Comparison of ENCODE assay signal across 8 cellular contexts in the genomic region with DNA sequence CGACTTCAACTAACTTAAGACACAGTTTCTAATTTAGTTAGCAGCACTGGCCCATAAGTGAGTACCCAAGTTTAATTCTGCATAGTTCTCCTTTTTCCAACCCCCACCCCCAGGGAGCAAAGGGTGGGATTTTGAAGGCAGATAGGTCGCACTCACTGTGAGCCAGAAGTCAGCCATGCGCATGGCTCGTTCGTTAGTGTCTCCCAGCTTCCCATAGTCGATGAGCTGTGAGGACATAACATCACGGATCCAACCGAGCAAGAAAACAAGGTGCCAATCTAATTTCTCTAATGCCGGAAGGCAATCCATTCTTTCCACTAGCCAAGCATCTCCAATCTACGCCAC. TPM values are rescaled to one million over a fixed set of nuclear protein-coding genes. Genes with fewer than 3 reads are reported as not detected.
DNase-seq lines count a peak whose midpoint lies in the region; ATAC-seq and TF ChIP-seq lines count a peak whose summit lies in the region.

No MANE protein-coding gene starts in this region.

- peaks cover 23% of the 10 kb centered on the region for H3K4me1 ChIP-seq in lower lobe of right lung
- H3K4me1 ChIP-seq in urinary bladder (ENCODE audit: insufficient read depth): no peaks in the 10 kb centered on the region

- H3K4me3 ChIP-seq in lower lobe of right lung (peak overlapping the region; percentile 89), urinary bladder (ENCODE audit: low read depth, low read length) (peak overlapping the region; percentile 54)

- peaks cover 30% of the 10 kb centered on the region for H3K36me3 Mint-ChIP-seq in brain

- TF ChIP-seq CTCF in brain (conservative IDR thresholded peaks at IDR 0.05): no peak
- no peak for TF ChIP-seq CTCF in lower lobe of right lung (IDR thresholded peaks at IDR 0.05)

- under 1% methylated on average over 10 of the region's 10 CpGs for WGBS in urinary bladder

- DNase-seq in lower lobe of right lung (no peak), cerebellar cortex (ENCODE audit: low spot score) (no peak)

- H3K27ac Mint-ChIP-seq in brain: peak overlapping the region; percentile 95 to 100 (median 98)

- H3K36me3 ChIP-seq in lower lobe of right lung (peaks cover 20% of the 10 kb centered on the region), urinary bladder (ENCODE audit: insufficient read depth) (peaks cover 2% of the 10 kb centered on the region)

- peaks cover 0 to 7% (median 0%) of the 10 kb centered on the region in 5 experiments for H3K9me3 Mint-ChIP-seq in brain

- peaks cover 28% of the 10 kb centered on the region for H3K27me3 Mint-ChIP-seq in brain

- H3K4me3 Mint-ChIP-seq in brain: peak overlapping the region; percentile 99 to 100 (median 99)

- peak overlapping the region; percentile 89 for H3K27ac ChIP-seq in lower lobe of right lung
- no peak overlapping the region for H3K27ac ChIP-seq in urinary bladder (ENCODE audit: low read depth)

- peak; percentile 0 for ATAC-seq in GM19035 (IDR thresholded peaks at IDR 0.05; ENCODE audit: unreplicated experiment)
- ATAC-seq in HG03520 (IDR thresholded peaks at IDR 0.05; ENCODE audit: unreplicated experiment): peak; percentile 4
- ATAC-seq in lower lobe of right lung: peak; percentile 0 to 3
- ATAC-seq in HG03097 (IDR thresholded peaks at IDR 0.05; ENCODE audit: low FRiP score, unreplicated experiment): no peak
- no peak for ATAC-seq in HG02884 (IDR thresholded peaks at IDR 0.05; ENCODE audit: unreplicated experiment)

- H3K9me3 ChIP-seq in lower lobe of right lung: no peaks in the 10 kb centered on the region

- no peaks in the 10 kb centered on the region for H3K27me3 ChIP-seq in lower lobe of right lung (ENCODE audit: low read depth)

- H3K4me1 Mint-ChIP-seq in brain: peaks cover 48% of the 10 kb centered on the region

- intact Hi-C loops in lower lobe of right lung (cut with DNase I): no loop called here

RNA-seq across cellular contexts. Expression of a gene that starts 0.6 kb away (rescaled TPM):
- polyA plus RNA-seq in brain (ENCODE audit: insufficient read depth, low read depth, low replicate concordance) (37.5 TPM), urinary bladder (34.3 TPM)
- total RNA-seq in lower lobe of right lung (34.2 TPM), urinary bladder (29.9 TPM)

RNA-seq across cellular contexts. Expression of a gene that starts 27.0 kb away (rescaled TPM):
- polyA plus RNA-seq in brain (ENCODE audit: insufficient read depth, low read depth, low replicate concordance) (23.4 TPM), urinary bladder (28.6 TPM)
- total RNA-seq in lower lobe of right lung (23.2 TPM), urinary bladder (49.2 TPM)

Comparison
In these comparisons a context has a peak if more than half of its experiments do, and no peak if none do; other contexts are left out.
1. ATAC-seq: peak in GM19035 (single experiment), HG03520 (single experiment) and lower lobe of right lung (2 of 2); none in HG03097 (single experiment) and HG02884 (single experiment).